8 cellular contexts compared by ENCODE assay signal in the genomic region with DNA sequence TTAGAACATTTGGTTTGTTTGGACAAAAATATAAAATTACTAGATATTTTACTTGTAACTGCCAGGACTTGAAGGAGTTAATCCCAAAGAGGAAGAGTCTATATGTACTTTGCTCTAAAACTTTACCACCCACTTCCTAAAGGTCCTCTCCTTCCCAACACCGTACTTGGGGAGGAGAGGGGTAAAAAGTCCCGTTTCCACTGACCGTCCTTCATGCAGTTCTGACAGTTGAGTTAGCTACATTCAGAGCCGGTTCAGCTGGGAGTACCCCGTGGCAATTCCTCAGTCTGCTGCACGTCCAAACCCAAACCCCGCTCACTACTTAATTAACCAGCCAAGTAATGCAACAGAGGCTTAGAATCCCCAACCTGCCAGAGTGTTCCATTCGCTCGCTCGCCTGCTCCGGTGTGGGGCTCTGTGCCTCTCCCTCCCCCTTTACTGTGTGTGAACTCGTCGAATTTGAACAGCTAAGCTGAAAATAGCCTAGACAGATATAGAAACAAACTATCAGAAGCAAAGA.
DNase-seq lines count a peak whose midpoint lies in the region; ATAC-seq and TF ChIP-seq lines count a peak whose summit lies in the region.

No MANE protein-coding gene starts in this region.

- DNase-seq in Ammon's horn (ENCODE audit: low spot score): peak; percentile 53
- DNase-seq in left lobe of liver (ENCODE audit: low spot score): no peak
- DNase-seq in stimulated activated CD4-positive, alpha-beta T cell treated with anti-CD3 and anti-CD28 coated beads, TNF-alpha, amount 100 ng/mL, for 1 hour (ENCODE audit: low read depth in 3 of 3, low spot score in 1 of 3): peak in 2 of 3 donors; percentile 24 to 35

- ATAC-seq in HG02642 (IDR thresholded peaks at IDR 0.05; ENCODE audit: poor library complexity, unreplicated experiment) (peak; percentile 46), left lobe of liver (peak; percentile 44), GM18868 (IDR thresholded peaks at IDR 0.05; ENCODE audit: unreplicated experiment) (no peak), GM19455 (IDR thresholded peaks at IDR 0.05; ENCODE audit: unreplicated experiment) (no peak)

- H3K27ac ChIP-seq in VCaP (peak overlapping the region; percentile 98), cingulate gyrus (ENCODE audit: low read depth, low read length) (peak overlapping the region; percentile 51)

- TF ChIP-seq CTCF in VCaP (conservative IDR thresholded peaks at IDR 0.05): no peak

Comparison
In these comparisons a context has a peak if more than half of its experiments do, and no peak if none do; other contexts are left out.
1. ATAC-seq: peak in HG02642 (single experiment) and left lobe of liver (single experiment); none in GM18868 (single experiment) and GM19455 (single experiment).